Comparison of ENCODE assay signal across 8 cellular contexts in the genomic region with DNA sequence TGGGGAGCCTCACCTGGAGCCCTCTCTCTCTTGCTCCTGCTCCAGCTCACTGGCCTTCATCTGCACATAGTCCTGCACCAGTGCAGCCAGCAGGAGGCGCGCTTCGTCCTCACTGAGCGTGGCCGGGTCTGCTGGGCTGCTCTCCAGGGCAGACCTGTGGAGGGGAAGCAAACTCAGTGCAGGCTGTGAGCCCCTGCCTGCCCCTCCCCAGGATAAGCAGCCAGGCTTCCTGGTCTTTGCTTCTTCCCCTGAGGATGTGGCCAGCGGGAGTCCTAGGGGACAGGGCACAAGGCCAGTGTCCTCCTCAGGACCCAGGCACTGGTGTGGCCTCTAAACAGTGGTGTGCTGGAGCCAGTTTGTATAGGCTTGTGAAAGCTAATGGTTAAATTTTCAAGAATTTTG. TPM values are rescaled to one million over a fixed set of nuclear protein-coding genes. Genes with fewer than 3 reads are reported as not detected.
A peak's percentile ranks its signal among the peaks of the same experiment; 100 is the strongest.
DNase-seq lines count a peak whose midpoint lies in the region; TF ChIP-seq lines count a peak whose summit lies in the region.

No MANE protein-coding gene starts in this region.

- POLR2A ChIA-PET in HEK293 (lab: Yijun Ruan, JAX), result no interaction called here

- peak; percentile 29 for DNase-seq in GM06990 (ENCODE audit: extremely low read depth, insufficient read length)
- peak; percentile 19 for DNase-seq in NCI-H510A treated with DMSO at 0.1 percent for 48 hours (lab: John Stamatoyannopoulos, UW)
- DNase-seq in activated T-cell treated with anti-CD3 and anti-CD28 coated beads, Interleukin-2, amount 50 U/mL, for 48 hours, result peak; percentile 82 to 86
- DNase-seq in kidney epithelial cell (ENCODE audit: low read depth), result no peak
- peak; percentile 44 for DNase-seq in stimulated activated naive CD4-positive, alpha-beta T cell treated with Interleukin-2 at 50 U/mL for 16 hours (lab: John Stamatoyannopoulos, UW)
- no peak for DNase-seq in SHP77 treated with DMSO at 0.1 percent for 48 hours (lab: John Stamatoyannopoulos, UW)
- no peak for DNase-seq in NCI-H1048 (lab: John Stamatoyannopoulos, UW)

- H3K9me3 ChIP-seq in HEK293 (ENCODE audit: control insufficient read depth, insufficient read depth, low read depth, low read length), result no peaks in the 10 kb centered on the region

- H3K4me3 ChIP-seq in GM06990 (replicated peaks; ENCODE audit: low read depth, low read length), result no peak overlapping the region
- no peak overlapping the region for H3K4me3 ChIP-seq in HEK293 (ENCODE audit: low read depth, low read length)
- no peak overlapping the region for H3K4me3 ChIP-seq in kidney epithelial cell (ENCODE audit: low read depth, low read length)

- H3K27me3 ChIP-seq in GM06990 (replicated peaks; ENCODE audit: control insufficient read depth, insufficient read depth, low read length) (peaks cover 3% of the 10 kb centered on the region), kidney epithelial cell (ENCODE audit: control insufficient read depth, insufficient read depth, low read length) (peaks cover 42% of the 10 kb centered on the region)

- H3K27ac ChIP-seq in HEK293 (ENCODE audit: extremely low read depth, low read depth, low read length), result no peak overlapping the region

- TF ChIP-seq CTCF in GM06990 (IDR thresholded peaks at IDR 0.05; ENCODE audit: insufficient read depth, low read length, poor library complexity, severe bottlenecking) (peak; percentile 79), HEK293 (tag by site-specific recombination; IDR thresholded peaks at IDR 0.05) (no peak), kidney epithelial cell (IDR thresholded peaks at IDR 0.05; ENCODE audit: insufficient read depth, low read length, poor library complexity, severe bottlenecking) (peak; percentile 52)

- CTCF ChIA-PET in HEK293 (lab: Yijun Ruan, JAX), result interaction anchor here (0.5 to 2.2 kb wide), 10 partner anchors 15 to 521 kb away, joined by 3 to 12 read pairs (median 4); no protein-coding TSS in a partner anchor

- no peaks in the 10 kb centered on the region for H3K4me1 ChIP-seq in HEK293 (ENCODE audit: control insufficient read depth, insufficient read depth, low read length)

- no peaks in the 10 kb centered on the region for H3K36me3 ChIP-seq in GM06990 (ENCODE audit: control insufficient read depth, insufficient read depth, low read length)
- no peaks in the 10 kb centered on the region for H3K36me3 ChIP-seq in HEK293 (ENCODE audit: control insufficient read depth in 2 of 2, insufficient read depth in 1 of 2, low read length in 2 of 2)
- no peaks in the 10 kb centered on the region for H3K36me3 ChIP-seq in kidney epithelial cell (ENCODE audit: control insufficient read depth, insufficient read depth, low read length)

TF ChIP-seq in HEK293, 187 proteins besides CTCF, POLR2A, EP300 and RAD21:
- TF ChIP-seq SCRT2 (tag by site-specific recombination; IDR thresholded peaks at IDR 0.05) (0 out of 2 replicates have a peak, but pooled peaks have one; percentile 22), TCF7L2 (IDR thresholded peaks at IDR 0.05; ENCODE audit: borderline replicate concordance, low read depth, low read length) (no peak), ZNF654 (tag by site-specific recombination; IDR thresholded peaks at IDR 0.05; ENCODE audit: low read depth) (peak; percentile 27), ZNF138 (tag by site-specific recombination; IDR thresholded peaks at IDR 0.05; ENCODE audit: borderline replicate concordance) (no peak), EGR2 (tag by site-specific recombination; IDR thresholded peaks at IDR 0.05; ENCODE audit: low read depth) (no peak), SCRT1 (tag by site-specific recombination; IDR thresholded peaks at IDR 0.05; ENCODE audit: borderline replicate concordance) (peak; percentile 51; the same call in 1 of the 2 replicates), ZNF202 (tag by site-specific recombination; IDR thresholded peaks at IDR 0.05; ENCODE audit: borderline replicate concordance) (no peak), ZNF621 (tag by site-specific recombination; IDR thresholded peaks at IDR 0.05) (no peak), ZNF600 (tag by site-specific recombination; IDR thresholded peaks at IDR 0.05) (0 out of 2 replicates have a peak, but pooled peaks have one; percentile 42), ZNF792 (tag by site-specific recombination; IDR thresholded peaks at IDR 0.05) (no peak), ZNF391 (tag by site-specific recombination; IDR thresholded peaks at IDR 0.05; ENCODE audit: borderline replicate concordance, low read depth) (no peak), ZNF211 (tag by site-specific recombination; IDR thresholded peaks at IDR 0.05; ENCODE audit: low read depth) (no peak)
- TF ChIP-seq, protein P1, sequence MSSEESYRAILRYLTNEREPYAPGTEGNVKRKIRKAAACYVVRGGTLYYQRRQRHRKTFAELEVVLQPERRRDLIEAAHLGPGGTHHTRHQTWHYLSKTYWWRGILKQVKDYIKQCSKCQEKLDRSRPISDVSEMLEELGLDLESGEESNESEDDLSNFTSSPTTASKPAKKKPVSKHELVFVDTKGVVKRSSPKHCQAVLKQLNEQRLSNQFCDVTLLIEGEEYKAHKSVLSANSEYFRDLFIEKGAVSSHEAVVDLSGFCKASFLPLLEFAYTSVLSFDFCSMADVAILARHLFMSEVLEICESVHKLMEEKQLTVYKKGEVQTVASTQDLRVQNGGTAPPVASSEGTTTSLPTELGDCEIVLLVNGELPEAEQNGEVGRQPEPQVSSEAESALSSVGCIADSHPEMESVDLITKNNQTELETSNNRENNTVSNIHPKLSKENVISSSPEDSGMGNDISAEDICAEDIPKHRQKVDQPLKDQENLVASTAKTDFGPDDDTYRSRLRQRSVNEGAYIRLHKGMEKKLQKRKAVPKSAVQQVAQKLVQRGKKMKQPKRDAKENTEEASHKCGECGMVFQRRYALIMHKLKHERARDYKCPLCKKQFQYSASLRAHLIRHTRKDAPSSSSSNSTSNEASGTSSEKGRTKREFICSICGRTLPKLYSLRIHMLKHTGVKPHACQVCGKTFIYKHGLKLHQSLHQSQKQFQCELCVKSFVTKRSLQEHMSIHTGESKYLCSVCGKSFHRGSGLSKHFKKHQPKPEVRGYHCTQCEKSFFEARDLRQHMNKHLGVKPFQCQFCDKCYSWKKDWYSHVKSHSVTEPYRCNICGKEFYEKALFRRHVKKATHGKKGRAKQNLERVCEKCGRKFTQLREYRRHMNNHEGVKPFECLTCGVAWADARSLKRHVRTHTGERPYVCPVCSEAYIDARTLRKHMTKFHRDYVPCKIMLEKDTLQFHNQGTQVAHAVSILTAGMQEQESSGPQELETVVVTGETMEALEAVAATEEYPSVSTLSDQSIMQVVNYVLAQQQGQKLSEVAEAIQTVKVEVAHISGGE (tag by site-specific recombination; conservative IDR thresholded peaks at IDR 0.05; ENCODE audit: low read depth), result no peak
- TF ChIP-seq, protein P2, sequence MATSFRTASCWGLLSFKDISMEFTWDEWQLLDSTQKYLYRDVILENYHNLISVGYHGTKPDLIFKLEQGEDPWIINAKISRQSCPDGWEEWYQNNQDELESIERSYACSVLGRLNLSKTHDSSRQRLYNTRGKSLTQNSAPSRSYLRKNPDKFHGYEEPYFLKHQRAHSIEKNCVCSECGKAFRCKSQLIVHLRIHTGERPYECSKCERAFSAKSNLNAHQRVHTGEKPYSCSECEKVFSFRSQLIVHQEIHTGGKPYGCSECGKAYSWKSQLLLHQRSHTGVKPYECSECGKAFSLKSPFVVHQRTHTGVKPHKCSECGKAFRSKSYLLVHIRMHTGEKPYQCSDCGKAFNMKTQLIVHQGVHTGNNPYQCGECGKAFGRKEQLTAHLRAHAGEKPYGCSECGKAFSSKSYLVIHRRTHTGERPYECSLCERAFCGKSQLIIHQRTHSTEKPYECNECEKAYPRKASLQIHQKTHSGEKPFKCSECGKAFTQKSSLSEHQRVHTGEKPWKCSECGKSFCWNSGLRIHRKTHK (tag by site-specific recombination; IDR thresholded peaks at IDR 0.05), result no peak

RNA-seq across cellular contexts. Expression of a gene that starts 2.2 kb away (rescaled TPM):
- 1.8 and 6.0 TPM in 2 replicates for total RNA-seq in kidney epithelial cell

Comparison
In these comparisons a context has a peak if more than half of its experiments do, and no peak if none do; other contexts are left out.
1. DNase-seq: peak in GM06990 (single experiment), NCI-H510A treated with DMSO at 0.1 percent for 48 hours (single experiment), activated T-cell treated with anti-CD3 and anti-CD28 coated beads, Interleukin-2, amount 50 U/mL, for 48 hours (2 of 2) and stimulated activated naive CD4-positive, alpha-beta T cell treated with Interleukin-2 at 50 U/mL for 16 hours (single experiment); none in kidney epithelial cell (single experiment), SHP77 treated with DMSO at 0.1 percent for 48 hours (single experiment) and NCI-H1048 (single experiment).